7 cellular contexts compared by ENCODE assay signal in the genomic region with DNA sequence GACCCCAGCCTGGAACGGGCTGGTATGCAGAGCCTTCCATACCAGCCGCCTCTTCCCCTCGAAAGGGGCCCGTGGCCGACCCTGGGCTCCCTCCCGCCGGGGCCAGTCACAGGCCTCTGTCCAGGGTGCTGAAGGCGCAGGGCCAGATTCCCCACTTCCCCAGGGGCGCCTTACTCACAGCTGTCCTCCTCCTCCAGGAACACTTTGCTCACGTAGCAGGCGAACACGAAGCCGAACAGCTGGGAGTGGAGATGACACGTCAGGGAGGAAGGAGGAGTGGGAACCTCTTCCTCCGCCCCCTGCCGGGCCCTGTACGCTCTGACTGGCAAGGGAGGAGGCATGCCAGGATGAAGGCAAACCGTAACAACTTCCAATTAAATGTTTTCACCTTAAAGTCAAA. TPM values are rescaled to one million over a fixed set of nuclear protein-coding genes. Genes with fewer than 3 reads are reported as not detected.
DNase-seq lines count a peak whose midpoint lies in the region; ATAC-seq and FAIRE-seq lines count a peak whose summit lies in the region.

No MANE protein-coding gene starts in this region.

- POLR2A ChIA-PET in activated CD4-positive, alpha-beta memory T cell treated with anti-CD3 and anti-CD28 coated beads, Interleukin-2, amount 10 ng/mL, durations not matched to agents 7 days and 5 days (lab: Charles Lee) = interaction anchor here (0.8 to 1.5 kb wide), 2 partner anchors 11 to 12 kb away, joined by 3 read pairs; no protein-coding TSS in a partner anchor

- H3K27ac Mint-ChIP-seq in activated CD4-positive, alpha-beta memory T cell treated with anti-CD3 and anti-CD28 coated beads, Interleukin-2, amount 10 ng/mL, durations not matched to agents 7 days and 5 days = no peak overlapping the region

- ATAC-seq in HG02763 (IDR thresholded peaks at IDR 0.05; ENCODE audit: unreplicated experiment) = no peak

- H3K27me3 Mint-ChIP-seq in activated CD4-positive, alpha-beta memory T cell treated with anti-CD3 and anti-CD28 coated beads, Interleukin-2, amount 10 ng/mL, durations not matched to agents 7 days and 5 days = peaks cover 39% of the 10 kb centered on the region

- peak; percentile 21 for FAIRE-seq in endometrium (lab: Jason Lieb, UNC)

- DNase-seq in GM19238 (ENCODE audit: insufficient read length, low spot score) = peak; percentile 68
- peak; percentile 98 for DNase-seq in NCI-H226
- DNase-seq in activated CD4-positive, alpha-beta memory T cell treated with anti-CD3 and anti-CD28 coated beads, Interleukin-2, amount 10 ng/mL, durations not matched to agents 7 days and 5 days = peak; percentile 58
- peak; percentile 91 for DNase-seq in mesenteric fat pad (ENCODE audit: low spot score)
- DNase-seq in stimulated activated CD8-positive, alpha-beta memory T cell treated with anti-CD3 and anti-CD28 coated beads, Interleukin-7, amount 100 ng/mL, for 4 hours (ENCODE audit: low read depth in 2 of 2) = peak; percentile 3 to 22

- peaks cover 3% of the 10 kb centered on the region for H3K9me3 Mint-ChIP-seq in activated CD4-positive, alpha-beta memory T cell treated with anti-CD3 and anti-CD28 coated beads, Interleukin-2, amount 10 ng/mL, durations not matched to agents 7 days and 5 days

- peaks cover 12% of the 10 kb centered on the region for H3K4me1 Mint-ChIP-seq in activated CD4-positive, alpha-beta memory T cell treated with anti-CD3 and anti-CD28 coated beads, Interleukin-2, amount 10 ng/mL, durations not matched to agents 7 days and 5 days

- no peak overlapping the region for H3K4me3 Mint-ChIP-seq in activated CD4-positive, alpha-beta memory T cell treated with anti-CD3 and anti-CD28 coated beads, Interleukin-2, amount 10 ng/mL, durations not matched to agents 7 days and 5 days

- H3K36me3 Mint-ChIP-seq in activated CD4-positive, alpha-beta memory T cell treated with anti-CD3 and anti-CD28 coated beads, Interleukin-2, amount 10 ng/mL, durations not matched to agents 7 days and 5 days (ENCODE audit: low read depth) = no peaks in the 10 kb centered on the region

- CTCF ChIA-PET in activated CD4-positive, alpha-beta memory T cell treated with anti-CD3 and anti-CD28 coated beads, Interleukin-2, amount 10 ng/mL, durations not matched to agents 7 days and 5 days (lab: Charles Lee) = interaction anchor here (0.6 to 2.9 kb wide), 7 partner anchors 12 to 240 kb away, joined by 3 to 19 read pairs (median 8); no protein-coding TSS in a partner anchor

RNA-seq across cellular contexts. Expression of a gene that starts 57.3 kb away (rescaled TPM):
- not detected for total RNA-seq in activated CD4-positive, alpha-beta memory T cell treated with anti-CD3 and anti-CD28 coated beads, Interleukin-2, amount 10 ng/mL, durations not matched to agents 7 days and 5 days
- not detected for total RNA-seq in mesenteric fat pad

Comparison
In these comparisons a context has a peak if more than half of its experiments do, and no peak if none do; other contexts are left out.
1. DNase-seq: peak in every context shown above with its lines; median percentile 98 in NCI-H226; 91 in mesenteric fat pad; 68 in GM19238; 58 in activated CD4-positive, alpha-beta memory T cell treated with anti-CD3 and anti-CD28 coated beads, Interleukin-2, amount 10 ng/mL, durations not matched to agents 7 days and 5 days; 12 in stimulated activated CD8-positive, alpha-beta memory T cell treated with anti-CD3 and anti-CD28 coated beads, Interleukin-7, amount 100 ng/mL, for 4 hours.